Comparison of ENCODE assay signal across 1 cellular context in genomic region chr18:23689616-23690504, GRCh38.
TF ChIP-seq lines count a peak whose summit lies in the region.

No MANE protein-coding gene starts in this region.

TF ChIP-seq in HepG2, 621 proteins besides CTCF, POLR2A, EP300 and RAD21:
- TF ChIP-seq MXD4 (CRISPR knock-in tag; IDR thresholded peaks at IDR 0.05) (no peak), MLLT10 (CRISPR knock-in tag; IDR thresholded peaks at IDR 0.05) (no peak), ZNF687 (CRISPR knock-in tag; IDR thresholded peaks at IDR 0.05) (peak; percentile 32; the same call in 1 of the 2 replicates), ZNF549 (CRISPR knock-in tag; IDR thresholded peaks at IDR 0.05) (no peak), CC2D1A (CRISPR knock-in tag; IDR thresholded peaks at IDR 0.05) (no peak)
